In the genomic region with DNA sequence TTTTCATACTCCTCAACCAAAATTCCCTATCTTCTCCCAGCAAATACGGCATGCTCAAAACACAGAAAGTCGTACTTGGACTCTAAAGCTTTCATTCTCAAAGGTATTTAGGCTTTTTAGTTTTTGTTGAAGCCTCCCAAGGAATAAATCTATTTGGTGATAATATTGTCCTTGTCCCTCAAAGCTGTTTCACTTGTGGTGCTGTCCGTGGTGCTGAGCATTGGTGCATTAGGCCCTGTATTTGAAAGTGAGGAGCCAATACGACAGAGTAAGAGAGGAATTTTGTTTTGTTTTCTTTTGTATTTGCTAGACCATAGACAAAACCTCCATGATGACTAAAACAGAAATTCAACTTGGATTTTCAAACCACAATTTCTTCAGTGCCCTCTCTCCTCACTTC, we compare ENCODE assay signal across 11 cellular contexts. TPM values are rescaled to one million over a fixed set of nuclear protein-coding genes. Genes with fewer than 3 reads are reported as not detected.
DNase-seq lines count a peak whose midpoint lies in the region; ATAC-seq and TF ChIP-seq lines count a peak whose summit lies in the region.
"Had no signal": no experiment of that assay in that cellular context is flagged by ENCODE, and none has a peak within 500 bp of the region (broad histone marks: within the 10 kb centered on the region; RNA-seq: fewer than 3 reads in every experiment).

No MANE protein-coding gene starts in this region.

- no peak for ATAC-seq in GM21825 (IDR thresholded peaks at IDR 0.05; ENCODE audit: unreplicated experiment)
- ATAC-seq in GM18861 (IDR thresholded peaks at IDR 0.05; ENCODE audit: unreplicated experiment) = no peak
- ATAC-seq: esophagus mucosa had no signal

- intact Hi-C loops in head of caudate nucleus (cut with DNase I) = no loop called here

- peak; percentile 13 for DNase-seq in GM10266 (ENCODE audit: extremely low spot score)
- peak; percentile 20 for DNase-seq in LoVo (ENCODE audit: low spot score)
- peak; percentile 14 for DNase-seq in amniotic epithelial cell (ENCODE audit: low read depth)
- DNase-seq in myocyte (ENCODE audit: low read depth) = peak; percentile 67
- no peak for DNase-seq in SW 1271 (lab: John Stamatoyannopoulos, UW)
- DNase-seq in head of caudate nucleus = no peak
- DNase-seq: NCI-H2171 treated with DMSO at 0.1 percent for 48 hours, nucleus accumbens had no signal

- TF ChIP-seq CTCF in GM10266 (IDR thresholded peaks at IDR 0.05; ENCODE audit: control insufficient read depth, insufficient read depth, low read depth, missing control alignments) = no peak

RNA-seq across cellular contexts. Expression of a gene that starts 3.2 kb away (rescaled TPM):
- total RNA-seq in myocyte = not detected in 2 replicates
- polyA plus RNA-seq in myocyte (2012) = not detected
- total RNA-seq: esophagus mucosa had no signal

RNA-seq across cellular contexts. Expression of a gene that starts 56.6 kb away (rescaled TPM):
- not detected in 2 replicates for total RNA-seq in myocyte
- polyA plus RNA-seq in myocyte (2012) = not detected
- total RNA-seq: esophagus mucosa had no signal

RNA-seq across cellular contexts. Expression of a gene that starts 59.2 kb away (rescaled TPM):
- total RNA-seq in myocyte = 12.9 and 16.4 TPM in 2 replicates
- 12.6 TPM for polyA plus RNA-seq in myocyte (2012)

Comparison
In these comparisons a context has a peak if more than half of its experiments do, and no peak if none do; other contexts are left out.
1. DNase-seq: peak in GM10266 (single experiment), LoVo (single experiment), amniotic epithelial cell (single experiment) and myocyte (single experiment); none in SW 1271 (0 of 2) and head of caudate nucleus (0 of 42).